Comparison of ENCODE assay signal across 2 cellular contexts in the genomic region with DNA sequence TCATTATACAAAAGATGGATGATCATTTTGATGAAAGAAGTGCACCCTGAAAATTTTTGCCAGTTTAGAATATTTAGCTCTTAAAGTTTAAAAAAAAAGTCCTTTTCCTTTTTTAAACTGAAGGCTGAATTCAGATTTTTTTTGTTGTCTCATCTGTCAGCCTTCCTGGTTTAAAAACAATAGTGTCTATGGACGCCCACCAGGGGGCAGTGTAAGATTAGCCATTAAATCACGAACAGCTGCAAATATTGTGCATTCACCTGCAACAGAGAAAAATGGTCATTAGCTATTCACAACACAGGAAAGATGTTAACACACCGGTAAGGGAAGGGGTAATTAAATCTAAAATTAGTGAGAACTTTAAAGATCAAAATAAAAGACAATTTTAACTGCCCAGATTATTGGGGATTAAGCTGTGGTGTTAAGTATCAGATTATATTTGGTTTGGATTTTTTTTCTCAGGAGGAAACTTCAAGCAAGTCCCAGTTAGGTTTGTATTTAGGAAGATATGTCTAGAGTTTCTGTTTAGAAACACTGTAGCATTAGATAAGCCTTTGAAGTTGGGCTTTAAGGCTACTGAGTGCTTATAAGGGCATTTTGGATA.
TF ChIP-seq lines count a peak whose summit lies in the region.

No MANE protein-coding gene starts in this region.

TF ChIP-seq in HCT116, 20 proteins besides CTCF, POLR2A, EP300 and RAD21:
- TF ChIP-seq CEBPB (IDR thresholded peaks at IDR 0.05; ENCODE audit: low read depth): no peak
- no peak for TF ChIP-seq EZH2phosphoT487 (IDR thresholded peaks at IDR 0.05; ENCODE audit: borderline replicate concordance)
- TF ChIP-seq SP1 (IDR thresholded peaks at IDR 0.05; ENCODE audit: low read depth): no peak
- no peak for TF ChIP-seq ZNF274 (IDR thresholded peaks at IDR 0.05; ENCODE audit: low read depth, low read length)
- TF ChIP-seq TCF7L2 (IDR thresholded peaks at IDR 0.05; ENCODE audit: borderline replicate concordance, extremely low read depth, insufficient read depth, insufficient read length): no peak
- no peak for TF ChIP-seq POLR2AphosphoS5 (IDR thresholded peaks at IDR 0.05; ENCODE audit: low read depth, low read length)
- TF ChIP-seq, protein P1, sequence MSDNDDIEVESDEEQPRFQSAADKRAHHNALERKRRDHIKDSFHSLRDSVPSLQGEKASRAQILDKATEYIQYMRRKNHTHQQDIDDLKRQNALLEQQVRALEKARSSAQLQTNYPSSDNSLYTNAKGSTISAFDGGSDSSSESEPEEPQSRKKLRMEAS (IDR thresholded peaks at IDR 0.05): no peak
- TF ChIP-seq CBX3 (IDR thresholded peaks at IDR 0.05; ENCODE audit: low read depth): no peak
- no peak for TF ChIP-seq YY1 (IDR thresholded peaks at IDR 0.05; ENCODE audit: extremely low read depth, insufficient replicate concordance, low read depth, low read length)
- TF ChIP-seq JUND (IDR thresholded peaks at IDR 0.05): no peak
- no peak for TF ChIP-seq EZH2 (IDR thresholded peaks at IDR 0.05)
- TF ChIP-seq ELF1 (IDR thresholded peaks at IDR 0.05; ENCODE audit: borderline replicate concordance, low read depth): no peak
- TF ChIP-seq, protein P2, sequence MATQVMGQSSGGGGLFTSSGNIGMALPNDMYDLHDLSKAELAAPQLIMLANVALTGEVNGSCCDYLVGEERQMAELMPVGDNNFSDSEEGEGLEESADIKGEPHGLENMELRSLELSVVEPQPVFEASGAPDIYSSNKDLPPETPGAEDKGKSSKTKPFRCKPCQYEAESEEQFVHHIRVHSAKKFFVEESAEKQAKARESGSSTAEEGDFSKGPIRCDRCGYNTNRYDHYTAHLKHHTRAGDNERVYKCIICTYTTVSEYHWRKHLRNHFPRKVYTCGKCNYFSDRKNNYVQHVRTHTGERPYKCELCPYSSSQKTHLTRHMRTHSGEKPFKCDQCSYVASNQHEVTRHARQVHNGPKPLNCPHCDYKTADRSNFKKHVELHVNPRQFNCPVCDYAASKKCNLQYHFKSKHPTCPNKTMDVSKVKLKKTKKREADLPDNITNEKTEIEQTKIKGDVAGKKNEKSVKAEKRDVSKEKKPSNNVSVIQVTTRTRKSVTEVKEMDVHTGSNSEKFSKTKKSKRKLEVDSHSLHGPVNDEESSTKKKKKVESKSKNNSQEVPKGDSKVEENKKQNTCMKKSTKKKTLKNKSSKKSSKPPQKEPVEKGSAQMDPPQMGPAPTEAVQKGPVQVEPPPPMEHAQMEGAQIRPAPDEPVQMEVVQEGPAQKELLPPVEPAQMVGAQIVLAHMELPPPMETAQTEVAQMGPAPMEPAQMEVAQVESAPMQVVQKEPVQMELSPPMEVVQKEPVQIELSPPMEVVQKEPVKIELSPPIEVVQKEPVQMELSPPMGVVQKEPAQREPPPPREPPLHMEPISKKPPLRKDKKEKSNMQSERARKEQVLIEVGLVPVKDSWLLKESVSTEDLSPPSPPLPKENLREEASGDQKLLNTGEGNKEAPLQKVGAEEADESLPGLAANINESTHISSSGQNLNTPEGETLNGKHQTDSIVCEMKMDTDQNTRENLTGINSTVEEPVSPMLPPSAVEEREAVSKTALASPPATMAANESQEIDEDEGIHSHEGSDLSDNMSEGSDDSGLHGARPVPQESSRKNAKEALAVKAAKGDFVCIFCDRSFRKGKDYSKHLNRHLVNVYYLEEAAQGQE (IDR thresholded peaks at IDR 0.05; ENCODE audit: low read depth): no peak
- no peak for TF ChIP-seq FOSL1 (IDR thresholded peaks at IDR 0.05; ENCODE audit: low read depth)
- TF ChIP-seq EGR1 (IDR thresholded peaks at IDR 0.05; ENCODE audit: low read depth): no peak
- no peak for TF ChIP-seq SRF (IDR thresholded peaks at IDR 0.05; ENCODE audit: low read depth)
- TF ChIP-seq, protein P3, sequence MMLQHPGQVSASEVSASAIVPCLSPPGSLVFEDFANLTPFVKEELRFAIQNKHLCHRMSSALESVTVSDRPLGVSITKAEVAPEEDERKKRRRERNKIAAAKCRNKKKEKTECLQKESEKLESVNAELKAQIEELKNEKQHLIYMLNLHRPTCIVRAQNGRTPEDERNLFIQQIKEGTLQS (IDR thresholded peaks at IDR 0.05): no peak
TF ChIP-seq in HCT116: peak in this region for 0.

TF ChIP-seq in H1, 55 proteins besides CTCF, POLR2A, EP300 and RAD21:
- TF ChIP-seq CREB1 (IDR thresholded peaks at IDR 0.05): no peak
- TF ChIP-seq ASH2L (IDR thresholded peaks at IDR 0.05; ENCODE audit: low read length): no peak
- TF ChIP-seq SIRT6 (IDR thresholded peaks at IDR 0.05; ENCODE audit: low read length): no peak
- no peak for TF ChIP-seq MAFK (IDR thresholded peaks at IDR 0.05; ENCODE audit: low read depth, low read length)
- TF ChIP-seq, protein P4, sequence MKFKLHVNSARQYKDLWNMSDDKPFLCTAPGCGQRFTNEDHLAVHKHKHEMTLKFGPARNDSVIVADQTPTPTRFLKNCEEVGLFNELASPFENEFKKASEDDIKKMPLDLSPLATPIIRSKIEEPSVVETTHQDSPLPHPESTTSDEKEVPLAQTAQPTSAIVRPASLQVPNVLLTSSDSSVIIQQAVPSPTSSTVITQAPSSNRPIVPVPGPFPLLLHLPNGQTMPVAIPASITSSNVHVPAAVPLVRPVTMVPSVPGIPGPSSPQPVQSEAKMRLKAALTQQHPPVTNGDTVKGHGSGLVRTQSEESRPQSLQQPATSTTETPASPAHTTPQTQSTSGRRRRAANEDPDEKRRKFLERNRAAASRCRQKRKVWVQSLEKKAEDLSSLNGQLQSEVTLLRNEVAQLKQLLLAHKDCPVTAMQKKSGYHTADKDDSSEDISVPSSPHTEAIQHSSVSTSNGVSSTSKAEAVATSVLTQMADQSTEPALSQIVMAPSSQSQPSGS (IDR thresholded peaks at IDR 0.05; ENCODE audit: low read length): no peak
- TF ChIP-seq, protein P5, sequence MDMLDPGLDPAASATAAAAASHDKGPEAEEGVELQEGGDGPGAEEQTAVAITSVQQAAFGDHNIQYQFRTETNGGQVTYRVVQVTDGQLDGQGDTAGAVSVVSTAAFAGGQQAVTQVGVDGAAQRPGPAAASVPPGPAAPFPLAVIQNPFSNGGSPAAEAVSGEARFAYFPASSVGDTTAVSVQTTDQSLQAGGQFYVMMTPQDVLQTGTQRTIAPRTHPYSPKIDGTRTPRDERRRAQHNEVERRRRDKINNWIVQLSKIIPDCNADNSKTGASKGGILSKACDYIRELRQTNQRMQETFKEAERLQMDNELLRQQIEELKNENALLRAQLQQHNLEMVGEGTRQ (IDR thresholded peaks at IDR 0.05; ENCODE audit: low read length): no peak
- TF ChIP-seq BACH1 (IDR thresholded peaks at IDR 0.05; ENCODE audit: low read length): no peak
- TF ChIP-seq CEBPB (IDR thresholded peaks at IDR 0.05; ENCODE audit: low read depth, low read length): no peak
- TF ChIP-seq PHF8 (conservative IDR thresholded peaks at IDR 0.05; ENCODE audit: low read depth, low read length): no peak
- no peak for TF ChIP-seq CBX5 (IDR thresholded peaks at IDR 0.05; ENCODE audit: low read depth, low read length)
- no peak for TF ChIP-seq GABPA (IDR thresholded peaks at IDR 0.05; ENCODE audit: borderline replicate concordance, insufficient read depth, low read length)
- no peak for TF ChIP-seq EZH2 (IDR thresholded peaks at IDR 0.05; ENCODE audit: low read depth, low read length, severe bottlenecking)
